In genomic region chrX:2685886-2686285, GRCh38 we compare ENCODE assay signal across 33 cellular contexts.
"Had no signal": no experiment of that assay in that cellular context is flagged by ENCODE, and none has a peak within 500 bp of the region (broad histone marks: within the 10 kb centered on the region; RNA-seq: fewer than 3 reads in every experiment).

No MANE protein-coding gene starts in this region.

- H3K27ac ChIP-seq: adrenal gland, body of pancreas, brain microvascular endothelial cell, breast epithelium, VCaP had no signal

- H3K4me1 ChIP-seq: adrenal gland, breast epithelium had no signal

- H3K27me3 ChIP-seq: adrenal gland, body of pancreas, brain microvascular endothelial cell, breast epithelium had no signal

- FAIRE-seq: astrocyte, TTC549 had no signal

- H3K36me3 ChIP-seq: adrenal gland, brain microvascular endothelial cell, breast epithelium had no signal

- DNase-seq: activated B cell treated with CpG ODN at 0.5 μM for 24 hours; activated CD4-positive, alpha-beta memory T cell treated with anti-CD3 and anti-CD28 coated beads for 36 hours; activated CD4-positive, alpha-beta T cell treated with anti-CD3 and anti-CD28 coated beads for 4 hours; activated CD4-positive, alpha-beta T cell treated with anti-CD3 and anti-CD28 coated beads, Interleukin-2, amount 10 ng/mL, durations not matched to agents 24 days and 14 days; activated CD4-positive, alpha-beta T cell treated with anti-CD3 and anti-CD28 coated beads, Interleukin-2, amount 50 U/mL, for 1 hour; activated CD4-positive, alpha-beta T cell treated with anti-CD3 and anti-CD28 coated beads, Interleukin-2, amount 50 U/mL, for 4 hours; activated CD4-positive, CD25-positive, alpha-beta regulatory T cell treated with anti-CD3 and anti-CD28 coated beads, Interleukin-2, amount 50 U/mL, for 72 hours; activated CD8-positive, alpha-beta memory T cell treated with anti-CD3 and anti-CD28 coated beads, Interleukin-2, amount 50 U/mL, for 4 hours; activated CD8-positive, alpha-beta T cell treated with anti-CD3 and anti-CD28 coated beads for 36 hours; activated effector memory CD4-positive, alpha-beta T cell treated with anti-CD3 and anti-CD28 coated beads, Interleukin-2, amount 50 U/mL, for 16 hours; activated gamma-delta T cell treated with Interleukin-2 at 50 U/mL for 16 hours; activated naive CD4-positive, alpha-beta T cell; activated naive CD4-positive, alpha-beta T cell treated with anti-CD3 and anti-CD28 coated beads for 36 hours; activated naive CD4-positive, alpha-beta T cell treated with anti-CD3 and anti-CD28 coated beads, Interleukin-2, amount 50 U/mL, for 16 hours; activated naive CD8-positive, alpha-beta T cell treated with anti-CD3 and anti-CD28 coated beads for 36 hours; activated T-cell treated with anti-CD3 and anti-CD28 coated beads for 4 hours; activated T-cell treated with anti-CD3 and anti-CD28 coated beads, Interleukin-2, amount 50 U/mL, for 1 hour; activated T-cell treated with anti-CD3 and anti-CD28 coated beads, Interleukin-2, amount 50 U/mL, for 4 hours; activated T-cell treated with anti-CD3 and anti-CD28 coated beads, Interleukin-2, amount 50 U/mL, for 72 hours; adrenal gland; amniotic stem cell; aorta; body of pancreas; brain microvascular endothelial cell; central memory CD4-positive, alpha-beta T cell; T-helper 2 cell; T-helper 9 cell had no signal

- ATAC-seq: activated CD8-positive, alpha-beta T cell treated with anti-CD3 and anti-CD28 coated beads for 36 hours; activated naive CD4-positive, alpha-beta T cell treated with anti-CD3 and anti-CD28 coated beads, Interleukin-2, amount 50 U/mL, for 72 hours; activated T-cell treated with anti-CD3 and anti-CD28 coated beads, Interleukin-2, amount 50 U/mL, for 4 hours; activated T-cell treated with anti-CD3 and anti-CD28 coated beads, Interleukin-2, amount 50 U/mL, for 72 hours; activated T-helper 17 cell treated with anti-CD3 and anti-CD28 coated beads, Interleukin-2, amount 50 U/mL, for 72 hours; body of pancreas had no signal

- H3K4me3 ChIP-seq: adrenal gland, body of pancreas, breast epithelium had no signal

- H3K9me3 ChIP-seq: adrenal gland, body of pancreas, breast epithelium had no signal
